In genomic region chr10:53209941-53210611, GRCh38 we compare ENCODE assay signal across 8 cellular contexts.
DNase-seq lines count a peak whose midpoint lies in the region; ATAC-seq, FAIRE-seq and TF ChIP-seq lines count a peak whose summit lies in the region.

No MANE protein-coding gene starts in this region.

- H3K27ac ChIP-seq in heart left ventricle (no peak overlapping the region), right cardiac atrium (ENCODE audit: low read length) (no peak overlapping the region), PC-3 (ENCODE audit: low read length) (no peak overlapping the region), ovary (no peak overlapping the region), adrenal gland (no peak overlapping the region)

- FAIRE-seq in urothelium cell line (lab: Jason Lieb, UNC) = no peak

- ATAC-seq in heart left ventricle = no peak
- no peak for ATAC-seq in right cardiac atrium
- ATAC-seq in PC-3 = peak; percentile 96
- ATAC-seq in GM19023 (IDR thresholded peaks at IDR 0.05; ENCODE audit: unreplicated experiment) = no peak

- H3K27me3 ChIP-seq in heart left ventricle = no peaks in the 10 kb centered on the region
- H3K27me3 ChIP-seq in right cardiac atrium (ENCODE audit: control insufficient read depth, insufficient read depth) = no peaks in the 10 kb centered on the region
- H3K27me3 ChIP-seq in PC-3 (ENCODE audit: low read length) = no peaks in the 10 kb centered on the region
- no peaks in the 10 kb centered on the region for H3K27me3 ChIP-seq in ovary
- H3K27me3 ChIP-seq in adrenal gland = no peaks in the 10 kb centered on the region

- no peaks in the 10 kb centered on the region for H3K4me1 ChIP-seq in heart left ventricle
- H3K4me1 ChIP-seq in right cardiac atrium (ENCODE audit: control insufficient read depth, insufficient read depth, low read length) = no peaks in the 10 kb centered on the region
- H3K4me1 ChIP-seq in PC-3 (ENCODE audit: insufficient read depth, low read length) = no peaks in the 10 kb centered on the region
- no peaks in the 10 kb centered on the region for H3K4me1 ChIP-seq in ovary (ENCODE audit: insufficient read depth)
- H3K4me1 ChIP-seq in adrenal gland (replicated peaks in 1 of 2) = no peaks in the 10 kb centered on the region

- TF ChIP-seq POLR2A in heart left ventricle (IDR thresholded peaks at IDR 0.05) (no peak), ovary (IDR thresholded peaks at IDR 0.05) (no peak), adrenal gland (IDR thresholded peaks at IDR 0.05) (no peak)

- peak overlapping the region; percentile 20 for H2AFZ ChIP-seq in PC-3 (ENCODE audit: low read length)

- H3K36me3 ChIP-seq in heart left ventricle = no peaks in the 10 kb centered on the region
- no peaks in the 10 kb centered on the region for H3K36me3 ChIP-seq in PC-3 (ENCODE audit: low read depth, low read length)
- no peaks in the 10 kb centered on the region for H3K36me3 ChIP-seq in ovary
- H3K36me3 ChIP-seq in adrenal gland (replicated peaks in 1 of 2) = no peaks in the 10 kb centered on the region

- no TSS peak for BruUV-seq in PC-3 (replicated peaks; lab: Mats Ljungman, UMichigan)

- H3K4me3 ChIP-seq in heart left ventricle (no peak overlapping the region), right cardiac atrium (ENCODE audit: low read length) (no peak overlapping the region), PC-3 (ENCODE audit: low read length) (no peak overlapping the region), ovary (no peak overlapping the region), adrenal gland (no peak overlapping the region)

- H4K20me1 ChIP-seq in PC-3 (ENCODE audit: low read length) = no peaks in the 10 kb centered on the region

- H3K79me2 ChIP-seq in PC-3 (ENCODE audit: low read length) = no peaks in the 10 kb centered on the region

- H3K9me3 ChIP-seq in heart left ventricle = no peaks in the 10 kb centered on the region
- H3K9me3 ChIP-seq in right cardiac atrium (ENCODE audit: control insufficient read depth, low read length) = no peaks in the 10 kb centered on the region
- H3K9me3 ChIP-seq in PC-3 (ENCODE audit: low read length) = no peaks in the 10 kb centered on the region
- H3K9me3 ChIP-seq in ovary = no peaks in the 10 kb centered on the region
- no peaks in the 10 kb centered on the region for H3K9me3 ChIP-seq in adrenal gland (replicated peaks in 1 of 3)

- no peaks in the 10 kb centered on the region for H3F3A ChIP-seq in PC-3 (ENCODE audit: low read length, unreplicated experiment)

- TF ChIP-seq EP300 in ovary (IDR thresholded peaks at IDR 0.05) = no peak

- no peaks in the 10 kb centered on the region for H3K9me2 ChIP-seq in PC-3 (replicated peaks; ENCODE audit: low read length)

- WGBS in heart left ventricle, 4 donors = 53 to 61% (median 55%) methylated on average over 8 of the region's 8 CpGs
- 57% methylated on average over 8 of the region's 8 CpGs for WGBS in right cardiac atrium
- 34 to 46% (median 43%) methylated on average over 8 of the region's 8 CpGs for WGBS in ovary, 3 donors
- WGBS in adrenal gland, 4 donors = 48 to 60% (median 56%) methylated on average over 8 of the region's 8 CpGs

- H3K9ac ChIP-seq in PC-3 (ENCODE audit: low read length) = no peak overlapping the region

- CTCF ChIA-PET in PC-3 (lab: Charles Lee) = interaction anchor here (0.5 to 2.3 kb wide), 10 partner anchors 27 to 392 kb away, joined by 3 to 18 read pairs (median 4); no protein-coding TSS in a partner anchor

- H3K4me2 ChIP-seq in PC-3 (ENCODE audit: low read length) = peak overlapping the region; percentile 15

- TF ChIP-seq CTCF in heart left ventricle (IDR thresholded peaks at IDR 0.05) (peak in 8 of 12 donors; percentile 10 to 45 (median 28)), PC-3 (conservative IDR thresholded peaks at IDR 0.05; ENCODE audit: low read depth, low read length) (peak; percentile 99), ovary (IDR thresholded peaks at IDR 0.05) (no peak), adrenal gland (IDR thresholded peaks at IDR 0.05) (no peak)

- intact Hi-C loops in heart left ventricle (cut with DNase I) = no loop called here
- intact Hi-C loops in right cardiac atrium (cut with DNase I) = no loop called here
- intact Hi-C loops in PC-3 (cut with micrococcal nuclease) = loop anchor here (1.0 to 5.0 kb wide), 10 partner anchors 105 to 1192 kb away; no protein-coding TSS in a partner anchor
- intact Hi-C loops in ovary (cut with DNase I) = no loop called here
- intact Hi-C loops in adrenal gland (cut with DNase I) = no loop called here

- DNase-seq in heart left ventricle = no peak
- no peak for DNase-seq in right cardiac atrium
- DNase-seq in PC-3 = peak; percentile 97
- DNase-seq in glomerular visceral epithelial cell (ENCODE audit: extremely low spot score) = peak; percentile 41
- DNase-seq in urothelium cell line (ENCODE audit: low spot score) = peak; percentile 14
- DNase-seq in ovary = no peak
- no peak for DNase-seq in adrenal gland

- POLR2A ChIA-PET in PC-3 (lab: Charles Lee; ENCODE audit: unreplicated experiment) = interaction anchor here (0.6 kb wide), 1 partner anchor 7 kb away, joined by 3 read pairs; no protein-coding TSS in a partner anchor

Comparison
In these comparisons a context has a peak if more than half of its experiments do, and no peak if none do; other contexts are left out.
1. DNase-seq: peak in PC-3 (single experiment), glomerular visceral epithelial cell (single experiment) and urothelium cell line (single experiment); none in heart left ventricle (0 of 5), right cardiac atrium (0 of 3), ovary (0 of 5) and adrenal gland (0 of 7).
2. CTCF ChIP-seq: peak in heart left ventricle (8 of 12) and PC-3 (single experiment); none in ovary (0 of 3) and adrenal gland (0 of 6).